In the genomic region with DNA sequence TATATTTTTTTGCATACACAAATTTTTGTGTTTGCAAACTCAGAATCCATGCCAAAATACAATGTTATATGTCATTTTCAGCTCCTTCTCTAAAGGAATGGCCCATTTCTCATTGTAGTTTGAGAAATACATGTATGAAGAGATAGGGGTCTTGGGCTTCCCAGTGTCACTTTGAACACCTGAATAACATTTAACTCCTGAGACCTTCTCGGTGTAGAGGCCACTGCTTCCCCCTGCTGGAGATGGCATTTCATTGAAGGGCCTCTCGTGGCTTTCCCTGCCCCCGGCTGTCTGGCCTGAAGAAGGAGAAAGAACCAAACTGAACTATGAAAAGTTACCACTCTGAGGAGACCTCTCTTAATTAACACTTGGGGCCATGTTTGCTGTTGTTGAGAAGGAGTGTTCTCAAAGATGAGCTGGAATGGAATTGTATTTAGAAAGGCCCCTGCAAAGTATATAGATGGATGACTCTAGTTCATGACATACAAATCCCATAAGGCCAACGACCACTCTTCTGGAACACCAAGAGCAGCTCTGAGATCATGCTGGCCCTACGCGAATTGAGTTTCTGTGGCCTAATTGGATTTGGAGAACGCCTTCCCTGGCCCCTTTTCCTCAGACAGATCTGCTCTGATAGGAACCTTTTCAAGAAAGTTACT, we compare ENCODE assay signal across 8 cellular contexts. TPM values are rescaled to one million over a fixed set of nuclear protein-coding genes. Genes with fewer than 3 reads are reported as not detected.
DNase-seq lines count a peak whose midpoint lies in the region; ATAC-seq and TF ChIP-seq lines count a peak whose summit lies in the region.

No MANE protein-coding gene starts in this region.

- H3F3A ChIP-seq in Loucy (ENCODE audit: low read depth), result no peaks in the 10 kb centered on the region

- H3K27me3 ChIP-seq in Loucy (ENCODE audit: insufficient read depth, low read length, poor library complexity, severe bottlenecking), result no peaks in the 10 kb centered on the region
- H3K27me3 ChIP-seq in lung (ENCODE audit: control insufficient read depth, insufficient read depth), result no peaks in the 10 kb centered on the region

- ATAC-seq in lung (ENCODE audit: insufficient read depth, low FRiP score) (no peak), HG03571 (IDR thresholded peaks at IDR 0.05; ENCODE audit: unreplicated experiment) (no peak)

- no peak overlapping the region for H3K27ac ChIP-seq in lung (ENCODE audit: low read depth in 1 of 2, low read length in 1 of 2)

- H3K9me3 ChIP-seq in Loucy (ENCODE audit: insufficient read depth, low read depth, low read length) (no peaks in the 10 kb centered on the region), lung (ENCODE audit: control insufficient read depth in 2 of 2, insufficient read depth in 1 of 2, low read length in 1 of 2) (no peaks in the 10 kb centered on the region)

- no peak overlapping the region for H3K9ac ChIP-seq in Loucy (ENCODE audit: low read depth, low read length, poor library complexity, severe bottlenecking)

- H3K4me3 ChIP-seq in Loucy (ENCODE audit: low read length, poor library complexity, severe bottlenecking), result no peak overlapping the region
- no peak overlapping the region for H3K4me3 ChIP-seq in choroid plexus epithelial cell (ENCODE audit: low read depth, low read length)
- no peak overlapping the region for H3K4me3 ChIP-seq in lung

- H2AFZ ChIP-seq in Loucy (ENCODE audit: low read length), result no peak overlapping the region

- DNase-seq in NCI-H748 (lab: John Stamatoyannopoulos, UW; ENCODE audit: unreplicated experiment) (peak; percentile 26), NCI-H748 treated with DMSO at 0.1 percent for 48 hours (lab: John Stamatoyannopoulos, UW) (no peak), UCSD-AML1 (lab: John Stamatoyannopoulos, UW; ENCODE audit: unreplicated experiment) (peak; percentile 47), choroid plexus epithelial cell (ENCODE audit: low read depth) (peak; percentile 77), lung (ENCODE audit: low spot score) (peak; percentile 46)
- DNase-seq in stimulated activated naive CD4-positive, alpha-beta T cell treated with Interleukin-2 at 50 U/mL for 16 hours (lab: John Stamatoyannopoulos, UW), result peak; percentile 23

- H4K20me1 ChIP-seq in Loucy (ENCODE audit: insufficient read depth, low read length, poor library complexity, severe bottlenecking), result no peaks in the 10 kb centered on the region

- no peak overlapping the region for H3K4me2 ChIP-seq in Loucy (ENCODE audit: low read depth, low read length, poor library complexity, severe bottlenecking)

- no peaks in the 10 kb centered on the region for H3K9me2 ChIP-seq in Loucy (replicated peaks; ENCODE audit: low read depth, low read length)

- H3K36me3 ChIP-seq in Loucy (ENCODE audit: insufficient read depth, low read length), result peaks cover 61% of the 10 kb centered on the region
- H3K36me3 ChIP-seq in lung (ENCODE audit: control insufficient read depth in 2 of 2, insufficient read depth in 2 of 2, low read length in 2 of 2), result peaks cover 7 to 23% of the 10 kb centered on the region in 2 donors

- H3K4me1 ChIP-seq in Loucy (ENCODE audit: insufficient read depth, low read length, poor library complexity, severe bottlenecking) (no peaks in the 10 kb centered on the region), lung (ENCODE audit: control insufficient read depth in 2 of 2, insufficient read depth in 2 of 2, low read length in 2 of 2) (no peaks in the 10 kb centered on the region)

- TF ChIP-seq CTCF in Loucy (conservative IDR thresholded peaks at IDR 0.05; ENCODE audit: low read length) (peak; percentile 74), choroid plexus epithelial cell (conservative IDR thresholded peaks at IDR 0.05; ENCODE audit: low read depth, low read length) (peak; percentile 94), lung (IDR thresholded peaks at IDR 0.05; ENCODE audit: control extremely low read depth, extremely low read depth) (peak; percentile 23)

- H3K79me2 ChIP-seq in Loucy (ENCODE audit: insufficient read depth, low read length), result peaks cover 5% of the 10 kb centered on the region; the same call in 1 of the 2 replicates

- 62 to 67% methylated on average over 7 of the region's 7 CpGs for WGBS in lung, 2 donors

RNA-seq across cellular contexts. Expression of gene VAPB, which starts 58.8 kb away (rescaled TPM):
- 10 to 100 TPM; 24.6 to 44.7 TPM for total RNA-seq in lung
- polyA plus RNA-seq in lung, result 10 to 100 TPM; 21.3 to 23.5 TPM

Comparison
In these comparisons a context has a peak if more than half of its experiments do, and no peak if none do; other contexts are left out.
1. CTCF ChIP-seq: peak in every context shown above with its lines; median percentile 94 in choroid plexus epithelial cell; 74 in Loucy; 23 in lung.